Comparison of ENCODE assay signal across 2 cellular contexts in genomic region chr11:35089724-35090505, GRCh38.
TF ChIP-seq lines count a peak whose summit lies in the region.

No MANE protein-coding gene starts in this region.

TF ChIP-seq in GM12878, 131 proteins besides CTCF, POLR2A, EP300 and RAD21 (continues in another document):
- TF ChIP-seq BACH1 (IDR thresholded peaks at IDR 0.05; ENCODE audit: borderline replicate concordance): no peak
- TF ChIP-seq MTA2 (IDR thresholded peaks at IDR 0.05; ENCODE audit: low read depth): no peak
- no peak for TF ChIP-seq FOS (IDR thresholded peaks at IDR 0.05; ENCODE audit: borderline replicate concordance, extremely low read depth, insufficient read length)
- TF ChIP-seq TCF7 (IDR thresholded peaks at IDR 0.05; ENCODE audit: borderline replicate concordance): no peak
- TF ChIP-seq SIX5 (IDR thresholded peaks at IDR 0.05; ENCODE audit: low read depth, low read length, severe bottlenecking): no peak
- TF ChIP-seq E2F4 (IDR thresholded peaks at IDR 0.05; ENCODE audit: low read depth, low read length): no peak
- no peak for TF ChIP-seq NBN (IDR thresholded peaks at IDR 0.05)
- TF ChIP-seq ZNF217 (IDR thresholded peaks at IDR 0.05): peak; percentile 75
- no peak for TF ChIP-seq GABPA (IDR thresholded peaks at IDR 0.05; ENCODE audit: low read depth)
- no peak for TF ChIP-seq E2F8 (IDR thresholded peaks at IDR 0.05; ENCODE audit: low read depth, partially characterized antibody)
- TF ChIP-seq CREM (IDR thresholded peaks at IDR 0.05; ENCODE audit: low read depth): no peak
- TF ChIP-seq DPF2 (IDR thresholded peaks at IDR 0.05): peak; percentile 58; the same call in 1 of the 2 replicates
- TF ChIP-seq PBX3 (IDR thresholded peaks at IDR 0.05; ENCODE audit: insufficient replicate concordance, low read depth, low read length): no peak
- no peak for TF ChIP-seq BHLHE40 (IDR thresholded peaks at IDR 0.05; ENCODE audit: borderline replicate concordance in 1 of 2, low read depth in 2 of 2, low read length in 1 of 2)
- TF ChIP-seq SUPT20H (IDR thresholded peaks at IDR 0.05; ENCODE audit: borderline replicate concordance, control insufficient read depth, low read depth, low read length): no peak
- no peak for TF ChIP-seq IRF3 (IDR thresholded peaks at IDR 0.05)
- peak; percentile 95 for TF ChIP-seq POU2F2 (IDR thresholded peaks at IDR 0.05; ENCODE audit: borderline replicate concordance, low read depth, low read length)
- TF ChIP-seq NR2F1 (conservative IDR thresholded peaks at IDR 0.05): peak; percentile 62
- no peak for TF ChIP-seq ESRRA (IDR thresholded peaks at IDR 0.05; ENCODE audit: low read length)
- peak; percentile 79 for TF ChIP-seq NFIC (IDR thresholded peaks at IDR 0.05; ENCODE audit: low read depth, low read length)
- TF ChIP-seq IKZF1 (conservative IDR thresholded peaks at IDR 0.05): peak; percentile 71
- TF ChIP-seq SPI1 (IDR thresholded peaks at IDR 0.05; ENCODE audit: borderline replicate concordance, insufficient read depth, low read depth, low read length): peak; percentile 97
- TF ChIP-seq ASH2L (IDR thresholded peaks at IDR 0.05; ENCODE audit: borderline replicate concordance, low read depth): no peak
- no peak for TF ChIP-seq ATF7 (IDR thresholded peaks at IDR 0.05; ENCODE audit: low read depth)
- no peak; the same call in 1 of the 2 replicates for TF ChIP-seq TBL1XR1 (IDR thresholded peaks at IDR 0.05; ENCODE audit: low read depth, low read length)
- TF ChIP-seq HDAC6 (IDR thresholded peaks at IDR 0.05; ENCODE audit: unreplicated experiment): no peak

TF ChIP-seq in HepG2, 621 proteins besides CTCF, POLR2A, EP300 and RAD21:
- TF ChIP-seq ZNF605 (CRISPR knock-in tag; IDR thresholded peaks at IDR 0.05): no peak
- TF ChIP-seq FLYWCH1 (CRISPR knock-in tag; IDR thresholded peaks at IDR 0.05): no peak
- TF ChIP-seq HCFC1 (IDR thresholded peaks at IDR 0.05; ENCODE audit: low read depth, low read length): no peak
- TF ChIP-seq ZNF317 (CRISPR knock-in tag; IDR thresholded peaks at IDR 0.05): no peak
- no peak for TF ChIP-seq HES4 (CRISPR knock-in tag; IDR thresholded peaks at IDR 0.05; ENCODE audit: borderline replicate concordance)
- TF ChIP-seq HMG20A (CRISPR knock-in tag; IDR thresholded peaks at IDR 0.05; ENCODE audit: borderline replicate concordance): no peak
- no peak for TF ChIP-seq ZNF513 (CRISPR knock-in tag; conservative IDR thresholded peaks at IDR 0.05)
- TF ChIP-seq HNRNPH1 (optimal IDR thresholded peaks at IDR 0.05; ENCODE audit: low read depth, low read length): no peak
- no peak for TF ChIP-seq ZBTB42 (CRISPR knock-in tag; IDR thresholded peaks at IDR 0.05)
- TF ChIP-seq WIZ (CRISPR knock-in tag; IDR thresholded peaks at IDR 0.05): no peak
- no peak for TF ChIP-seq ZBTB44 (CRISPR knock-in tag; IDR thresholded peaks at IDR 0.05)
- TF ChIP-seq ZNF691 (CRISPR knock-in tag; IDR thresholded peaks at IDR 0.05; ENCODE audit: borderline replicate concordance, low read depth): no peak
- no peak for TF ChIP-seq HNF4A (CRISPR knock-in tag; IDR thresholded peaks at IDR 0.05)
